Comparison of ENCODE assay signal across 19 cellular contexts in genomic region chr11:106278391-106278790, GRCh38.
"Had no signal": no experiment of that assay in that cellular context is flagged by ENCODE, and none has a peak within 500 bp of the region (broad histone marks: within the 10 kb centered on the region; RNA-seq: fewer than 3 reads in every experiment).

No MANE protein-coding gene starts in this region.

- ATAC-seq: activated CD8-positive, alpha-beta memory T cell treated with anti-CD3 and anti-CD28 coated beads, Interleukin-2, amount 10 ng/mL, durations not matched to agents 7 days and 5 days; activated T-helper 17 cell treated with anti-CD3 and anti-CD28 coated beads, Interleukin-2, amount 50 U/mL, for 72 hours; T-cell had no signal

- DNase-seq: activated B cell treated with CpG ODN at 0.5 μM for 24 hours; activated CD4-positive, alpha-beta memory T cell treated with anti-CD3 and anti-CD28 coated beads for 36 hours; activated CD4-positive, alpha-beta T cell treated with anti-CD3 and anti-CD28 coated beads for 4 hours; activated CD8-positive, alpha-beta memory T cell treated with anti-CD3 and anti-CD28 coated beads, Interleukin-2, amount 10 ng/mL, durations not matched to agents 7 days and 5 days; activated naive CD4-positive, alpha-beta T cell; activated naive CD8-positive, alpha-beta T cell treated with anti-CD3 and anti-CD28 coated beads for 36 hours; brain microvascular endothelial cell; effector CD4-positive, alpha-beta T cell; foreskin melanocyte; hypothalamus; occipital lobe; retina; stimulated activated CD4-positive, alpha-beta T cell treated with anti-CD3 and anti-CD28 coated beads, Interleukin-12 subunit alpha, Interleukin-12 subunit beta, amount 100 ng/mL, for 4 hours; stimulated activated CD4-positive, alpha-beta T cell treated with anti-CD3 and anti-CD28 coated beads, Interleukin-1b, Interleukin-23, amount 100 ng/mL, for 48 hours; stimulated activated CD8-positive, alpha-beta memory T cell treated with anti-CD3 and anti-CD28 coated beads, Interleukin-4, amount 100 ng/mL, for 48 hours; T-cell had no signal

- H3K4me3 Mint-ChIP-seq: activated B cell treated with CpG ODN at 0.5 μM for 24 hours; activated CD4-positive, alpha-beta memory T cell treated with anti-CD3 and anti-CD28 coated beads for 36 hours; activated CD8-positive, alpha-beta memory T cell treated with anti-CD3 and anti-CD28 coated beads, Interleukin-2, amount 10 ng/mL, durations not matched to agents 7 days and 5 days; activated naive CD8-positive, alpha-beta T cell treated with anti-CD3 and anti-CD28 coated beads for 36 hours; activated T-helper 17 cell treated with anti-CD3 and anti-CD28 coated beads, Interleukin-2, amount 50 U/mL, for 72 hours; stimulated activated naive CD8-positive, alpha-beta T cell treated with anti-CD3 and anti-CD28 coated beads, Interleukin-15, Interleukin-2, amounts not matched to agents 100 ng/mL and 50 ng/mL, for 24 hours; T-cell had no signal

- H3K4me1 ChIP-seq: tibial nerve had no signal

- H3K27ac ChIP-seq: brain microvascular endothelial cell, tibial nerve had no signal

- H3K4me1 Mint-ChIP-seq: activated B cell treated with CpG ODN at 0.5 μM for 24 hours; activated CD8-positive, alpha-beta memory T cell treated with anti-CD3 and anti-CD28 coated beads, Interleukin-2, amount 10 ng/mL, durations not matched to agents 7 days and 5 days; activated naive CD8-positive, alpha-beta T cell treated with anti-CD3 and anti-CD28 coated beads for 36 hours; activated T-helper 17 cell treated with anti-CD3 and anti-CD28 coated beads, Interleukin-2, amount 50 U/mL, for 72 hours; T-cell had no signal

- H3K9me3 ChIP-seq: tibial nerve had no signal

- H3K27me3 Mint-ChIP-seq: activated B cell treated with CpG ODN at 0.5 μM for 24 hours; activated CD4-positive, alpha-beta memory T cell treated with anti-CD3 and anti-CD28 coated beads for 36 hours; activated CD8-positive, alpha-beta memory T cell treated with anti-CD3 and anti-CD28 coated beads, Interleukin-2, amount 10 ng/mL, durations not matched to agents 7 days and 5 days; activated naive CD8-positive, alpha-beta T cell treated with anti-CD3 and anti-CD28 coated beads for 36 hours; stimulated activated naive CD8-positive, alpha-beta T cell treated with anti-CD3 and anti-CD28 coated beads, Interleukin-15, Interleukin-2, amounts not matched to agents 100 ng/mL and 50 ng/mL, for 24 hours had no signal

- H3K9me3 Mint-ChIP-seq: activated naive CD8-positive, alpha-beta T cell treated with anti-CD3 and anti-CD28 coated beads for 36 hours had no signal

- H3K36me3 ChIP-seq: brain microvascular endothelial cell, tibial nerve had no signal

- H3K36me3 Mint-ChIP-seq: activated CD4-positive, alpha-beta memory T cell treated with anti-CD3 and anti-CD28 coated beads for 36 hours; activated CD8-positive, alpha-beta memory T cell treated with anti-CD3 and anti-CD28 coated beads, Interleukin-2, amount 10 ng/mL, durations not matched to agents 7 days and 5 days; activated naive CD8-positive, alpha-beta T cell treated with anti-CD3 and anti-CD28 coated beads for 36 hours; T-cell had no signal

- H3K27me3 ChIP-seq: brain microvascular endothelial cell, tibial nerve had no signal

- H3K27ac Mint-ChIP-seq: activated B cell treated with CpG ODN at 0.5 μM for 24 hours; activated CD4-positive, alpha-beta memory T cell treated with anti-CD3 and anti-CD28 coated beads for 36 hours; activated CD8-positive, alpha-beta memory T cell treated with anti-CD3 and anti-CD28 coated beads, Interleukin-2, amount 10 ng/mL, durations not matched to agents 7 days and 5 days; activated naive CD8-positive, alpha-beta T cell treated with anti-CD3 and anti-CD28 coated beads for 36 hours; activated T-helper 17 cell treated with anti-CD3 and anti-CD28 coated beads, Interleukin-2, amount 50 U/mL, for 72 hours; stimulated activated naive CD8-positive, alpha-beta T cell treated with anti-CD3 and anti-CD28 coated beads, Interleukin-15, Interleukin-2, amounts not matched to agents 100 ng/mL and 50 ng/mL, for 24 hours; T-cell had no signal

- H3K4me3 ChIP-seq: tibial nerve had no signal
